1 cellular context compared by ENCODE assay signal in genomic region chr6:26033132-26033941, GRCh38.
TF ChIP-seq lines count a peak whose summit lies in the region.

No MANE protein-coding gene starts in this region.

TF ChIP-seq in K562, 482 proteins besides CTCF, POLR2A, EP300 and RAD21 (continued from another document and continues in another):
- TF ChIP-seq, protein P1, sequence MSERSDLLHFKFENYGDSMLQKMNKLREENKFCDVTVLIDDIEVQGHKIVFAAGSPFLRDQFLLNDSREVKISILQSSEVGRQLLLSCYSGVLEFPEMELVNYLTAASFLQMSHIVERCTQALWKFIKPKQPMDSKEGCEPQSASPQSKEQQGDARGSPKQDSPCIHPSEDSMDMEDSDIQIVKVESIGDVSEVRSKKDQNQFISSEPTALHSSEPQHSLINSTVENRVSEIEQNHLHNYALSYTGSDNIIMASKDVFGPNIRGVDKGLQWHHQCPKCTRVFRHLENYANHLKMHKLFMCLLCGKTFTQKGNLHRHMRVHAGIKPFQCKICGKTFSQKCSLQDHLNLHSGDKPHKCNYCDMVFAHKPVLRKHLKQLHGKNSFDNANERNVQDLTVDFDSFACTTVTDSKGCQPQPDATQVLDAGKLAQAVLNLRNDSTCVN (CRISPR knock-in tag; IDR thresholded peaks at IDR 0.05): peak; percentile 89; the same call in 1 of the 2 replicates
- TF ChIP-seq XRCC3 (IDR thresholded peaks at IDR 0.05) (no peak), NR1H2 (CRISPR knock-in tag; IDR thresholded peaks at IDR 0.05) (0 out of 2 replicates have a peak, but pooled peaks have one; percentile 12), MYNN (IDR thresholded peaks at IDR 0.05) (no peak), MYNN (CRISPR knock-in tag; IDR thresholded peaks at IDR 0.05) (no peak), TAF7 (tag; IDR thresholded peaks at IDR 0.05) (peak; percentile 65; the same call in 1 of the 2 replicates), NFATC3 (IDR thresholded peaks at IDR 0.05) (no peak), RBM25 (IDR thresholded peaks at IDR 0.05; ENCODE audit: low read depth, low read length, severe bottlenecking) (peak; percentile 92), TRIM28 (IDR thresholded peaks at IDR 0.05) (0 out of 2 replicates have a peak, but pooled peaks have one; percentile 26), ZFPM2 (CRISPR knock-in tag; IDR thresholded peaks at IDR 0.05) (no peak), ZNF778 (CRISPR knock-in tag; IDR thresholded peaks at IDR 0.05) (no peak), ZNF133 (CRISPR knock-in tag; IDR thresholded peaks at IDR 0.05) (no peak), ZNF311 (CRISPR knock-in tag; IDR thresholded peaks at IDR 0.05) (0 out of 2 replicates have a peak, but pooled peaks have one; percentile 14), SMARCC2 (IDR thresholded peaks at IDR 0.05; ENCODE audit: low read depth) (0 out of 2 replicates have a peak, but pooled peaks have one; percentile 25), OTX1 (CRISPR knock-in tag; IDR thresholded peaks at IDR 0.05) (peak; percentile 89), ZEB2 (IDR thresholded peaks at IDR 0.05) (no peak), RFX1 (IDR thresholded peaks at IDR 0.05) (no peak), KLF6 (CRISPR knock-in tag; IDR thresholded peaks at IDR 0.05; ENCODE audit: borderline replicate concordance) (peak; percentile 63; the same call in 1 of the 2 replicates), ZNF41 (CRISPR knock-in tag; conservative IDR thresholded peaks at IDR 0.05) (0 out of 2 replicates have a peak, but pooled peaks have one; percentile 46), ZNF3 (CRISPR knock-in tag; IDR thresholded peaks at IDR 0.05) (no peak), ELF1 (tag; IDR thresholded peaks at IDR 0.05) (no peak), HMG20B (CRISPR knock-in tag; IDR thresholded peaks at IDR 0.05) (no peak), ZNF12 (CRISPR knock-in tag; IDR thresholded peaks at IDR 0.05) (no peak), BCOR (IDR thresholded peaks at IDR 0.05) (peak; percentile 55; the same call in 1 of the 2 replicates), ETS1 (conservative IDR thresholded peaks at IDR 0.05; ENCODE audit: control insufficient read depth, low read depth, low read length) (peak; percentile 49; the same call in 1 of the 2 replicates), PRMT5 (CRISPR knock-in tag; IDR thresholded peaks at IDR 0.05) (no peak), MBD2 (IDR thresholded peaks at IDR 0.05; ENCODE audit: borderline replicate concordance, low read depth) (peak; percentile 80), PYGO2 (tag; IDR thresholded peaks at IDR 0.05) (no peak), ASH1L (IDR thresholded peaks at IDR 0.05; ENCODE audit: borderline replicate concordance, low read depth, partially characterized antibody) (peak; percentile 86), JUND (IDR thresholded peaks at IDR 0.05; ENCODE audit: borderline replicate concordance, low read depth, low read length) (peak; percentile 22; the same call in 1 of the 2 replicates), JUND (tag; IDR thresholded peaks at IDR 0.05; ENCODE audit: borderline replicate concordance, low read depth, low read length) (peak; percentile 66; the same call in 2 of the 3 replicates), ZNF609 (CRISPR knock-in tag; IDR thresholded peaks at IDR 0.05; ENCODE audit: borderline replicate concordance) (peak; percentile 51; the same call in 1 of the 2 replicates), CREBBP (IDR thresholded peaks at IDR 0.05; ENCODE audit: low read depth, low read length) (no peak), ZNF175 (CRISPR knock-in tag; IDR thresholded peaks at IDR 0.05; ENCODE audit: low read depth) (no peak)
- TF ChIP-seq, protein P2, sequence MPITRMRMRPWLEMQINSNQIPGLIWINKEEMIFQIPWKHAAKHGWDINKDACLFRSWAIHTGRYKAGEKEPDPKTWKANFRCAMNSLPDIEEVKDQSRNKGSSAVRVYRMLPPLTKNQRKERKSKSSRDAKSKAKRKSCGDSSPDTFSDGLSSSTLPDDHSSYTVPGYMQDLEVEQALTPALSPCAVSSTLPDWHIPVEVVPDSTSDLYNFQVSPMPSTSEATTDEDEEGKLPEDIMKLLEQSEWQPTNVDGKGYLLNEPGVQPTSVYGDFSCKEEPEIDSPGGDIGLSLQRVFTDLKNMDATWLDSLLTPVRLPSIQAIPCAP (CRISPR knock-in tag; IDR thresholded peaks at IDR 0.05; ENCODE audit: borderline replicate concordance): peak; percentile 73; the same call in 1 of the 2 replicates
- TF ChIP-seq, protein P3, sequence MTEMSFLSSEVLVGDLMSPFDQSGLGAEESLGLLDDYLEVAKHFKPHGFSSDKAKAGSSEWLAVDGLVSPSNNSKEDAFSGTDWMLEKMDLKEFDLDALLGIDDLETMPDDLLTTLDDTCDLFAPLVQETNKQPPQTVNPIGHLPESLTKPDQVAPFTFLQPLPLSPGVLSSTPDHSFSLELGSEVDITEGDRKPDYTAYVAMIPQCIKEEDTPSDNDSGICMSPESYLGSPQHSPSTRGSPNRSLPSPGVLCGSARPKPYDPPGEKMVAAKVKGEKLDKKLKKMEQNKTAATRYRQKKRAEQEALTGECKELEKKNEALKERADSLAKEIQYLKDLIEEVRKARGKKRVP (CRISPR knock-in tag; IDR thresholded peaks at IDR 0.05): peak; percentile 52; the same call in 1 of the 2 replicates
- TF ChIP-seq, protein P4, sequence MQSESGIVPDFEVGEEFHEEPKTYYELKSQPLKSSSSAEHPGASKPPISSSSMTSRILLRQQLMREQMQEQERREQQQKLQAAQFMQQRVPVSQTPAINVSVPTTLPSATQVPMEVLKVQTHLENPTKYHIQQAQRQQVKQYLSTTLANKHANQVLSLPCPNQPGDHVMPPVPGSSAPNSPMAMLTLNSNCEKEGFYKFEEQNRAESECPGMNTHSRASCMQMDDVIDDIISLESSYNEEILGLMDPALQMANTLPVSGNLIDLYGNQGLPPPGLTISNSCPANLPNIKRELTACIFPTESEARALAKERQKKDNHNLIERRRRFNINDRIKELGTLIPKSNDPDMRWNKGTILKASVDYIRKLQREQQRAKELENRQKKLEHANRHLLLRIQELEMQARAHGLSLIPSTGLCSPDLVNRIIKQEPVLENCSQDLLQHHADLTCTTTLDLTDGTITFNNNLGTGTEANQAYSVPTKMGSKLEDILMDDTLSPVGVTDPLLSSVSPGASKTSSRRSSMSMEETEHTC (IDR thresholded peaks at IDR 0.05): no peak
- TF ChIP-seq, protein P5, sequence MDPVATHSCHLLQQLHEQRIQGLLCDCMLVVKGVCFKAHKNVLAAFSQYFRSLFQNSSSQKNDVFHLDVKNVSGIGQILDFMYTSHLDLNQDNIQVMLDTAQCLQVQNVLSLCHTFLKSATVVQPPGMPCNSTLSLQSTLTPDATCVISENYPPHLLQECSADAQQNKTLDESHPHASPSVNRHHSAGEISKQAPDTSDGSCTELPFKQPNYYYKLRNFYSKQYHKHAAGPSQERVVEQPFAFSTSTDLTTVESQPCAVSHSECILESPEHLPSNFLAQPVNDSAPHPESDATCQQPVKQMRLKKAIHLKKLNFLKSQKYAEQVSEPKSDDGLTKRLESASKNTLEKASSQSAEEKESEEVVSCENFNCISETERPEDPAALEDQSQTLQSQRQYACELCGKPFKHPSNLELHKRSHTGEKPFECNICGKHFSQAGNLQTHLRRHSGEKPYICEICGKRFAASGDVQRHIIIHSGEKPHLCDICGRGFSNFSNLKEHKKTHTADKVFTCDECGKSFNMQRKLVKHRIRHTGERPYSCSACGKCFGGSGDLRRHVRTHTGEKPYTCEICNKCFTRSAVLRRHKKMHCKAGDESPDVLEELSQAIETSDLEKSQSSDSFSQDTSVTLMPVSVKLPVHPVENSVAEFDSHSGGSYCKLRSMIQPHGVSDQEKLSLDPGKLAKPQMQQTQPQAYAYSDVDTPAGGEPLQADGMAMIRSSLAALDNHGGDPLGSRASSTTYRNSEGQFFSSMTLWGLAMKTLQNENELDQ (CRISPR knock-in tag; IDR thresholded peaks at IDR 0.05; ENCODE audit: borderline replicate concordance): peak; percentile 37; the same call in 1 of the 2 replicates
- TF ChIP-seq, protein P6, sequence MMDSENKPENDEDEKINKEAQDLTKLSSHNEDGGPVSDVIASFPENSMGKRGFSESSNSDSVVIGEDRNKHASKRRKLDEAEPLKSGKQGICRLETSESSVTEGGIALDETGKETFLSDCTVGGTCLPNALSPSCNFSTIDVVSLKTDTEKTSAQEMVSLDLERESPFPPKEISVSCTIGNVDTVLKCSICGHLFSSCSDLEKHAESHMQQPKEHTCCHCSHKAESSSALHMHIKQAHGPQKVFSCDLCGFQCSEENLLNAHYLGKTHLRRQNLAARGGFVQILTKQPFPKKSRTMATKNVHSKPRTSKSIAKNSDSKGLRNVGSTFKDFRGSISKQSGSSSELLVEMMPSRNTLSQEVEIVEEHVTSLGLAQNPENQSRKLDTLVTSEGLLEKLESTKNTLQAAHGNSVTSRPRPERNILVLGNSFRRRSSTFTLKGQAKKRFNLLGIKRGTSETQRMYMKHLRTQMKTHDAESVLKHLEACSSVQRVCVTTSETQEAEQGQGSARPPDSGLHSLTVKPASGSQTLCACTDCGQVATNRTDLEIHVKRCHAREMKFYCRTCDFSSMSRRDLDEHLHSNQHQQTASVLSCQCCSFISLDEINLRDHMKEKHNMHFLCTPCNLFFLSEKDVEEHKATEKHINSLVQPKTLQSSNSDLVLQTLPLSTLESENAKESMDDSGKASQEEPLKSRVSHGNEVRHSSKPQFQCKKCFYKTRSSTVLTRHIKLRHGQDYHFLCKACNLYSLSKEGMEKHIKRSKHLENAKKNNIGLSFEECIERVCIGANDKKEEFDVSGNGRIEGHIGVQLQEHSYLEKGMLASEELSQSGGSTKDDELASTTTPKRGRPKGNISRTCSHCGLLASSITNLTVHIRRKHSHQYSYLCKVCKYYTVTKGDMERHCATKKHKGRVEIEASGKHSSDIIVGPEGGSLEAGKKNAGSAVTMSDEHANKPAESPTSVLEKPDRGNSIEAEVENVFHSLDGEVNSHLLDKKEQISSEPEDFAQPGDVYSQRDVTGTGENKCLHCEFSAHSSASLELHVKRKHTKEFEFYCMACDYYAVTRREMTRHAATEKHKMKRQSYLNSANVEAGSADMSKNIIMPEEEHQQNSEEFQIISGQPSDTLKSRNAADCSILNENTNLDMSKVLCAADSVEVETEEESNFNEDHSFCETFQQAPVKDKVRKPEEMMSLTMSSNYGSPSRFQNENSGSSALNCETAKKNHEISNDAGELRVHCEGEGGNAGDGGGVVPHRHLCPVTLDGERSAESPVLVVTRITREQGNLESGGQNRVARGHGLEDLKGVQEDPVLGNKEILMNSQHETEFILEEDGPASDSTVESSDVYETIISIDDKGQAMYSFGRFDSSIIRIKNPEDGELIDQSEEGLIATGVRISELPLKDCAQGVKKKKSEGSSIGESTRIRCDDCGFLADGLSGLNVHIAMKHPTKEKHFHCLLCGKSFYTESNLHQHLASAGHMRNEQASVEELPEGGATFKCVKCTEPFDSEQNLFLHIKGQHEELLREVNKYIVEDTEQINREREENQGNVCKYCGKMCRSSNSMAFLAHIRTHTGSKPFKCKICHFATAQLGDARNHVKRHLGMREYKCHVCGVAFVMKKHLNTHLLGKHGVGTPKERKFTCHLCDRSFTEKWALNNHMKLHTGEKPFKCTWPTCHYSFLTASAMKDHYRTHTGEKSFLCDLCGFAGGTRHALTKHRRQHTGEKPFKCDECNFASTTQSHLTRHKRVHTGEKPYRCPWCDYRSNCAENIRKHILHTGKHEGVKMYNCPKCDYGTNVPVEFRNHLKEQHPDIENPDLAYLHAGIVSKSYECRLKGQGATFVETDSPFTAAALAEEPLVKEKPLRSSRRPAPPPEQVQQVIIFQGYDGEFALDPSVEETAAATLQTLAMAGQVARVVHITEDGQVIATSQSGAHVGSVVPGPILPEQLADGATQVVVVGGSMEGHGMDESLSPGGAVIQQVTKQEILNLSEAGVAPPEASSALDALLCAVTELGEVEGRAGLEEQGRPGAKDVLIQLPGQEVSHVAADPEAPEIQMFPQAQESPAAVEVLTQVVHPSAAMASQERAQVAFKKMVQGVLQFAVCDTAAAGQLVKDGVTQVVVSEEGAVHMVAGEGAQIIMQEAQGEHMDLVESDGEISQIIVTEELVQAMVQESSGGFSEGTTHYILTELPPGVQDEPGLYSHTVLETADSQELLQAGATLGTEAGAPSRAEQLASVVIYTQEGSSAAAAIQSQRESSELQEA (IDR thresholded peaks at IDR 0.05; ENCODE audit: low read depth): no peak
- TF ChIP-seq, protein P7, sequence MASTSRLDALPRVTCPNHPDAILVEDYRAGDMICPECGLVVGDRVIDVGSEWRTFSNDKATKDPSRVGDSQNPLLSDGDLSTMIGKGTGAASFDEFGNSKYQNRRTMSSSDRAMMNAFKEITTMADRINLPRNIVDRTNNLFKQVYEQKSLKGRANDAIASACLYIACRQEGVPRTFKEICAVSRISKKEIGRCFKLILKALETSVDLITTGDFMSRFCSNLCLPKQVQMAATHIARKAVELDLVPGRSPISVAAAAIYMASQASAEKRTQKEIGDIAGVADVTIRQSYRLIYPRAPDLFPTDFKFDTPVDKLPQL (IDR thresholded peaks at IDR 0.05; ENCODE audit: extremely low read depth, insufficient read length): peak; percentile 96
